ENCODE assay signal across 12 cellular contexts in genomic region chr20:8854566-8854965, GRCh38.
DNase-seq lines count a peak whose midpoint lies in the region; ATAC-seq and TF ChIP-seq lines count a peak whose summit lies in the region.
"Had no signal": no experiment of that assay in that cellular context is flagged by ENCODE, and none has a peak within 500 bp of the region (broad histone marks: within the 10 kb centered on the region; RNA-seq: fewer than 3 reads in every experiment).

No MANE protein-coding gene starts in this region.

- ATAC-seq in left cardiac atrium (peak; percentile 62 to 90), GM21717 (IDR thresholded peaks at IDR 0.05; ENCODE audit: unreplicated experiment) (no peak)
- no peak for ATAC-seq in natural killer cell treated with Interleukin-12 subunit alpha and Interleukin-12 subunit beta and Interleukin-15 and Interleukin-18, amount 100 ng/mL, for 72 hours
- ATAC-seq: stimulated activated effector memory CD8-positive, alpha-beta T cell treated with anti-CD3 and anti-CD28 coated beads, Interleukin-12 subunit alpha, Interleukin-12 subunit beta, amount 100 ng/mL, for 72 hours had no signal

- no peak overlapping the region for H2AFZ ChIP-seq in OCI-LY7 (ENCODE audit: low read length)

- BruUV-seq in OCI-LY7 (replicated peaks; lab: Mats Ljungman, UMichigan) = no TSS peak

- H3K4me1 Mint-ChIP-seq in natural killer cell treated with Interleukin-12 subunit alpha and Interleukin-12 subunit beta and Interleukin-15 and Interleukin-18, amount 100 ng/mL, for 72 hours (ENCODE audit: low read depth in 2 of 2) = peaks cover 0 to 2% of the 10 kb centered on the region in 2 donors
- no peaks in the 10 kb centered on the region for H3K4me1 Mint-ChIP-seq in activated T-cell treated with anti-CD3 and anti-CD28 coated beads, Interleukin-2, amount 50 U/mL, for 24 hours (ENCODE audit: low read depth)
- H3K4me1 Mint-ChIP-seq: activated naive CD4-positive, alpha-beta T cell treated with anti-CD3 and anti-CD28 coated beads, Interleukin-2, amount 50 U/mL, for 24 hours; CD4-positive, alpha-beta memory T cell; stimulated activated effector memory CD8-positive, alpha-beta T cell treated with anti-CD3 and anti-CD28 coated beads, Interleukin-12 subunit alpha, Interleukin-12 subunit beta, amount 100 ng/mL, for 72 hours had no signal

- H3K9me2 ChIP-seq in OCI-LY7 (ENCODE audit: insufficient read depth, low read length) = no peaks in the 10 kb centered on the region

- no peak overlapping the region for H3K27ac Mint-ChIP-seq in natural killer cell treated with Interleukin-12 subunit alpha and Interleukin-12 subunit beta and Interleukin-15 and Interleukin-18, amount 100 ng/mL, for 72 hours
- H3K27ac Mint-ChIP-seq in activated T-cell treated with anti-CD3 and anti-CD28 coated beads, Interleukin-2, amount 50 U/mL, for 24 hours = no peak overlapping the region
- H3K27ac Mint-ChIP-seq: activated naive CD4-positive, alpha-beta T cell treated with anti-CD3 and anti-CD28 coated beads, Interleukin-2, amount 50 U/mL, for 24 hours; CD4-positive, alpha-beta memory T cell; stimulated activated effector memory CD8-positive, alpha-beta T cell treated with anti-CD3 and anti-CD28 coated beads, Interleukin-12 subunit alpha, Interleukin-12 subunit beta, amount 100 ng/mL, for 72 hours had no signal

- H3K4me3 ChIP-seq in adrenal gland (no peak overlapping the region), ovary (peak overlapping the region; percentile 12), OCI-LY7 (ENCODE audit: low read depth, low read length, poor library complexity, severe bottlenecking) (no peak overlapping the region)
- H3K4me3 ChIP-seq: skin epidermis had no signal

- no peaks in the 10 kb centered on the region for H3K27me3 ChIP-seq in adrenal gland
- H3K27me3 ChIP-seq in ovary = no peaks in the 10 kb centered on the region

- CTCF ChIA-PET in OCI-LY7 (lab: Charles Lee; ENCODE audit: unreplicated experiment) = no interaction called here

- H3K36me3 ChIP-seq in adrenal gland (replicated peaks in 1 of 2) (no peaks in the 10 kb centered on the region), ovary (no peaks in the 10 kb centered on the region), OCI-LY7 (ENCODE audit: insufficient read depth, low read length) (no peaks in the 10 kb centered on the region)

- H3K4me2 ChIP-seq in OCI-LY7 (ENCODE audit: low read length) = no peak overlapping the region

- H4K20me1 ChIP-seq in OCI-LY7 (ENCODE audit: insufficient read depth, low read length) = no peaks in the 10 kb centered on the region

- DNase-seq in AG20443 (ENCODE audit: low spot score) = peak; percentile 64
- peak in 6 of 7 donors; percentile 16 to 66 (median 26) for DNase-seq in adrenal gland
- peak; percentile 58 for DNase-seq in left cardiac atrium
- peak; percentile 57 to 76 (median 64) for DNase-seq in ovary
- DNase-seq in natural killer cell treated with Interleukin-12 subunit alpha and Interleukin-12 subunit beta and Interleukin-15 and Interleukin-18, amount 100 ng/mL, for 72 hours (ENCODE audit: low spot score) = no peak
- no peak for DNase-seq in activated T-cell treated with anti-CD3 and anti-CD28 coated beads, Interleukin-2, amount 50 U/mL, for 24 hours
- no peak for DNase-seq in OCI-LY7 (ENCODE audit: low spot score)
- DNase-seq: CD4-positive, alpha-beta memory T cell had no signal

- no peaks in the 10 kb centered on the region for H3K79me2 ChIP-seq in OCI-LY7 (ENCODE audit: insufficient read depth, low read depth, low read length)

- H3K4me1 ChIP-seq in adrenal gland (replicated peaks in 1 of 2) (peaks cover 0 to 20% of the 10 kb centered on the region in 2 donors), ovary (ENCODE audit: insufficient read depth) (peaks cover 6% of the 10 kb centered on the region), OCI-LY7 (ENCODE audit: insufficient read depth, low read length, poor library complexity, severe bottlenecking) (no peaks in the 10 kb centered on the region)

- 46 to 63% (median 56%) methylated on average over 12 of the region's 12 CpGs for WGBS in adrenal gland, 4 donors
- 1 to 4% (median 2%) methylated on average over 12 of the region's 12 CpGs for WGBS in ovary, 3 donors

- POLR2A ChIA-PET in OCI-LY7 (lab: Charles Lee) = interaction anchor here (0.7 kb wide), 1 partner anchor 64 kb away, joined by 3 read pairs; no protein-coding TSS in a partner anchor

- TF ChIP-seq EP300 in ovary (IDR thresholded peaks at IDR 0.05) = no peak

- no peak for TF ChIP-seq POLR2A in adrenal gland (IDR thresholded peaks at IDR 0.05)
- TF ChIP-seq POLR2A in ovary (IDR thresholded peaks at IDR 0.05) = no peak

- H3K27me3 Mint-ChIP-seq in natural killer cell treated with Interleukin-12 subunit alpha and Interleukin-12 subunit beta and Interleukin-15 and Interleukin-18, amount 100 ng/mL, for 72 hours = no peaks in the 10 kb centered on the region
- H3K27me3 Mint-ChIP-seq in activated T-cell treated with anti-CD3 and anti-CD28 coated beads, Interleukin-2, amount 50 U/mL, for 24 hours = no peaks in the 10 kb centered on the region
- H3K27me3 Mint-ChIP-seq: activated naive CD4-positive, alpha-beta T cell treated with anti-CD3 and anti-CD28 coated beads, Interleukin-2, amount 50 U/mL, for 24 hours; CD4-positive, alpha-beta memory T cell had no signal

- H3K27ac ChIP-seq in adrenal gland = peak overlapping the region in 1 of 5 donors; percentile 62
- H3K27ac ChIP-seq in ovary = peak overlapping the region in 1 of 2 donors; percentile 57
- no peak overlapping the region for H3K27ac ChIP-seq in OCI-LY7 (ENCODE audit: low read depth, low read length, poor library complexity, severe bottlenecking)

- TF ChIP-seq CTCF in adrenal gland (IDR thresholded peaks at IDR 0.05) (no peak), ovary (IDR thresholded peaks at IDR 0.05) (no peak), OCI-LY7 (conservative IDR thresholded peaks at IDR 0.05; ENCODE audit: low read length) (no peak)

- intact Hi-C loops in adrenal gland (cut with DNase I) (loop anchor here in 1 of 2 donors (5.0 kb wide), 1 partner anchor 508 kb away; no protein-coding TSS in a partner anchor), left cardiac atrium (cut with DNase I) (loop anchor here (5.0 to 10.0 kb wide), 4 partner anchors 90 to 503 kb away; partner anchors contain the start of gene PLCB4 (in 1 of the 2)), ovary (cut with DNase I) (loop anchor here in 1 of 4 donors (10.0 kb wide), 1 partner anchor 210 kb away; the partner anchor contains the start of gene PLCB4), OCI-LY7 (cut with micrococcal nuclease; ENCODE audit: unreplicated experiment) (no loop called here)

- no peaks in the 10 kb centered on the region for H3K36me3 Mint-ChIP-seq in natural killer cell treated with Interleukin-12 subunit alpha and Interleukin-12 subunit beta and Interleukin-15 and Interleukin-18, amount 100 ng/mL, for 72 hours
- no peaks in the 10 kb centered on the region for H3K36me3 Mint-ChIP-seq in activated T-cell treated with anti-CD3 and anti-CD28 coated beads, Interleukin-2, amount 50 U/mL, for 24 hours (ENCODE audit: low read depth)
- H3K36me3 Mint-ChIP-seq: activated naive CD4-positive, alpha-beta T cell treated with anti-CD3 and anti-CD28 coated beads, Interleukin-2, amount 50 U/mL, for 24 hours; CD4-positive, alpha-beta memory T cell; stimulated activated effector memory CD8-positive, alpha-beta T cell treated with anti-CD3 and anti-CD28 coated beads, Interleukin-12 subunit alpha, Interleukin-12 subunit beta, amount 100 ng/mL, for 72 hours had no signal

- H3K4me3 Mint-ChIP-seq in natural killer cell treated with Interleukin-12 subunit alpha and Interleukin-12 subunit beta and Interleukin-15 and Interleukin-18, amount 100 ng/mL, for 72 hours = no peak overlapping the region
- H3K4me3 Mint-ChIP-seq in activated T-cell treated with anti-CD3 and anti-CD28 coated beads, Interleukin-2, amount 50 U/mL, for 24 hours = no peak overlapping the region
- H3K4me3 Mint-ChIP-seq: activated naive CD4-positive, alpha-beta T cell treated with anti-CD3 and anti-CD28 coated beads, Interleukin-2, amount 50 U/mL, for 24 hours; CD4-positive, alpha-beta memory T cell; stimulated activated effector memory CD8-positive, alpha-beta T cell treated with anti-CD3 and anti-CD28 coated beads, Interleukin-12 subunit alpha, Interleukin-12 subunit beta, amount 100 ng/mL, for 72 hours had no signal

- H3K9me3 ChIP-seq in adrenal gland (replicated peaks in 1 of 3) = no peaks in the 10 kb centered on the region
- H3K9me3 ChIP-seq in ovary = no peaks in the 10 kb centered on the region
- H3K9me3 ChIP-seq in OCI-LY7 (ENCODE audit: low read length) = no peaks in the 10 kb centered on the region

- H3K9me3 Mint-ChIP-seq in natural killer cell treated with Interleukin-12 subunit alpha and Interleukin-12 subunit beta and Interleukin-15 and Interleukin-18, amount 100 ng/mL, for 72 hours = no peaks in the 10 kb centered on the region
- H3K9me3 Mint-ChIP-seq in activated T-cell treated with anti-CD3 and anti-CD28 coated beads, Interleukin-2, amount 50 U/mL, for 24 hours = no peaks in the 10 kb centered on the region
- H3K9me3 Mint-ChIP-seq: activated naive CD4-positive, alpha-beta T cell treated with anti-CD3 and anti-CD28 coated beads, Interleukin-2, amount 50 U/mL, for 24 hours; stimulated activated effector memory CD8-positive, alpha-beta T cell treated with anti-CD3 and anti-CD28 coated beads, Interleukin-12 subunit alpha, Interleukin-12 subunit beta, amount 100 ng/mL, for 72 hours had no signal

Comparison
In these comparisons a context has a peak if more than half of its experiments do, and no peak if none do; other contexts are left out.
1. DNase-seq: peak in AG20443 (single experiment), adrenal gland (6 of 7), left cardiac atrium (single experiment) and ovary (5 of 5); none in natural killer cell treated with Interleukin-12 subunit alpha and Interleukin-12 subunit beta and Interleukin-15 and Interleukin-18, amount 100 ng/mL, for 72 hours (single experiment), activated T-cell treated with anti-CD3 and anti-CD28 coated beads, Interleukin-2, amount 50 U/mL, for 24 hours (single experiment) and OCI-LY7 (single experiment).
2. ATAC-seq: peak in left cardiac atrium (2 of 2); none in natural killer cell treated with Interleukin-12 subunit alpha and Interleukin-12 subunit beta and Interleukin-15 and Interleukin-18, amount 100 ng/mL, for 72 hours (0 of 2) and GM21717 (single experiment).